8 cellular contexts compared by ENCODE assay signal in the genomic region with DNA sequence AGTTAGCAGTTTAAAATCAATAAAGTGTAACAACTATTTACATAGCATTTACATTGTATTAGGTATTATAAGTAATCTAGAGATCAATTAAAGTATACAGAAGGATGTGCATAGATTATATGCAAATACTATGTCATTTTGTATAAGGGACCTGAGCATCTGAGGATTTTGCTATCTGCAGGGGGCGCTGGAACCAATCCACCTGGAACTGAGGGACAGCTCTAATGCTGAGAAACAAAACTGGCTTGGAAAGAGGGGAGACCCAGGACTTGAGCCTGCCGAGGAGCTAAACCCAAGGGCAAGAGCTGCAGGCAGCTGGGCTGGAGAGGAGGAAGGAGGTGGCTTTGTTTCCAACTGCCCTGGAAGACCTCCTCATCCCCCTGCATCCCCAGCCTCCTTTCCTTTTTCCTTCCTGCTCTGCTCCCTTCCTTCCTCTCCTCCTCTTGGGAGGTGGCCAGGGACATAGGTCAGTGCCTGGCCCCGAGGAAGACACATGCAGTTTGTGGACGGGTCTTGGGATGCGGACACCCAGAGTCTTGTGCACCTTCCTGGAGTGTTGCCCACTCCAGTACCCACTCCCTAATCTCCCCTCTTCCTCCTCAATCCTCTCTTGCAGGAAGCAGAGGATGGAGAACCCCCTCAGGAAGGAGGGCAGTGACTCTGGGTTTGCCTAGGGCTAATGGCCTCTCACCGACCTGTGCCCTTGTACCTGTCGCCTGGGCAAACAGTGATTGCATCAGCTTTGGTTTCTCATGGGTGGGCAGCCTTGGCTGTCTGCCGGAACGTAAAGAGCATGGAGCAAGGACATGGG. TPM values are rescaled to one million over a fixed set of nuclear protein-coding genes. Genes with fewer than 3 reads are reported as not detected.
DNase-seq lines count a peak whose midpoint lies in the region; ATAC-seq and TF ChIP-seq lines count a peak whose summit lies in the region.

No MANE protein-coding gene starts in this region.

- H3K4me1 ChIP-seq in HCT116 (ENCODE audit: control insufficient read depth in 1 of 2, insufficient read depth in 2 of 2, low read length in 2 of 2) (no peaks in the 10 kb centered on the region), foreskin keratinocyte (peaks cover 1% of the 10 kb centered on the region)

- CTCF ChIA-PET in HCT116 (lab: Charles Lee), result interaction anchor here (1.0 to 4.5 kb wide), 6 partner anchors 8 to 133 kb away, joined by 3 to 28 read pairs (median 6); no protein-coding TSS in a partner anchor
- CTCF ChIA-PET in activated CD4-positive, alpha-beta T cell treated with anti-CD3 and anti-CD28 coated beads, Interleukin-2, amount 10 ng/mL, durations not matched to agents 7 days and 5 days (lab: Charles Lee), result interaction anchor here (0.7 to 6.6 kb wide), 9 partner anchors 8 to 132 kb away, joined by 3 to 52 read pairs (median 3); no protein-coding TSS in a partner anchor

- H3K4me1 Mint-ChIP-seq in activated CD4-positive, alpha-beta T cell treated with anti-CD3 and anti-CD28 coated beads, Interleukin-2, amount 10 ng/mL, durations not matched to agents 7 days and 5 days, result peaks cover 16% of the 10 kb centered on the region

- intact Hi-C loops in HCT116 (cut with micrococcal nuclease), result loop anchor here (2.0 kb wide), 1 partner anchor 62 kb away; no protein-coding TSS in a partner anchor

- no peak overlapping the region for H3K9ac ChIP-seq in HCT116 (ENCODE audit: low read length)

- TF ChIP-seq CTCF in AG09319 (IDR thresholded peaks at IDR 0.05; ENCODE audit: low read depth, low read length) (peak; percentile 27), HCT116 (IDR thresholded peaks at IDR 0.05 in 2 of 3, conservative IDR thresholded peaks at IDR 0.05 in 1 of 3; ENCODE audit: borderline replicate concordance in 1 of 3, insufficient read depth in 1 of 3, low read depth in 2 of 3, low read length in 2 of 3) (peak; percentile 62 to 74 (median 65)), foreskin keratinocyte (conservative IDR thresholded peaks at IDR 0.05) (peak; percentile 65)

- H3K27me3 ChIP-seq in HCT116 (ENCODE audit: insufficient read depth, low read length) (no peaks in the 10 kb centered on the region), foreskin keratinocyte (no peaks in the 10 kb centered on the region)

- H2AFZ ChIP-seq in HCT116 (ENCODE audit: low read depth, low read length, poor library complexity, severe bottlenecking), result peak overlapping the region; percentile 27

- no peaks in the 10 kb centered on the region for H3K9me3 ChIP-seq in HCT116 (ENCODE audit: control insufficient read depth in 1 of 2, insufficient read depth in 1 of 2, low read depth in 1 of 2, low read length in 2 of 2)

- POLR2A ChIA-PET in HCT116 (lab: Charles Lee), result no interaction called here
- POLR2A ChIA-PET in activated CD4-positive, alpha-beta T cell treated with anti-CD3 and anti-CD28 coated beads, Interleukin-2, amount 10 ng/mL, durations not matched to agents 7 days and 5 days (lab: Charles Lee), result interaction anchor here (0.6 kb wide), 1 partner anchor 65 kb away, joined by 3 read pairs; no protein-coding TSS in a partner anchor

- TF ChIP-seq POLR2A in HCT116 (IDR thresholded peaks at IDR 0.05; ENCODE audit: borderline replicate concordance, extremely low read depth, insufficient read depth, insufficient read length) (no peak), GM18505 (IDR thresholded peaks at IDR 0.05; ENCODE audit: borderline replicate concordance, extremely low read depth, insufficient read depth, insufficient read length) (no peak)

- H3K27ac ChIP-seq in HCT116 (ENCODE audit: low read depth, low read length), result no peak overlapping the region
- H3K27ac ChIP-seq in foreskin keratinocyte, result no peak overlapping the region

- no peak overlapping the region for H3K4me3 ChIP-seq in HCT116 (replicated peaks in 1 of 2; ENCODE audit: low read depth in 1 of 2, low read length in 2 of 2)

- no peaks in the 10 kb centered on the region for H3K79me2 ChIP-seq in HCT116 (ENCODE audit: insufficient read depth, low read length)

- no peaks in the 10 kb centered on the region for H3K9me2 ChIP-seq in HCT116 (ENCODE audit: insufficient read depth)

- BruUV-seq in HCT116 (replicated peaks; lab: Mats Ljungman, UMichigan), result no TSS peak

- H3K27ac Mint-ChIP-seq in activated CD4-positive, alpha-beta T cell treated with anti-CD3 and anti-CD28 coated beads, Interleukin-2, amount 10 ng/mL, durations not matched to agents 7 days and 5 days, result no peak overlapping the region

- no peak overlapping the region for H3K4me2 ChIP-seq in HCT116 (ENCODE audit: low read length)

- DNase-seq in AG09319 (ENCODE audit: extremely low read depth, low read depth), result no peak
- no peak for DNase-seq in HCT116 (ENCODE audit: low read depth, low spot score)
- DNase-seq in activated CD4-positive, alpha-beta T cell treated with anti-CD3 and anti-CD28 coated beads, Interleukin-2, amount 10 ng/mL, durations not matched to agents 7 days and 5 days, result peak; percentile 56
- no peak for DNase-seq in foreskin keratinocyte
- DNase-seq in stimulated activated naive CD4-positive, alpha-beta T cell treated with Interleukin-2 at 50 U/mL for 16 hours (lab: John Stamatoyannopoulos, UW), result peak; percentile 23

- RAD21 ChIA-PET in HCT116 (lab: Charles Lee; ENCODE audit: low non-redundant PET in 1 of 2, low total read pairs in 2 of 2, uncharacterized antibody in 2 of 2, unreplicated experiment in 2 of 2), result no interaction called here

- ATAC-seq in HCT116 (peak; percentile 81), foreskin keratinocyte (no peak), GM18505 (IDR thresholded peaks at IDR 0.05; ENCODE audit: unreplicated experiment) (no peak), HG03045 (IDR thresholded peaks at IDR 0.05; ENCODE audit: unreplicated experiment) (no peak), GM18867 (IDR thresholded peaks at IDR 0.05; ENCODE audit: unreplicated experiment) (no peak)

- no peaks in the 10 kb centered on the region for H3K9me3 Mint-ChIP-seq in activated CD4-positive, alpha-beta T cell treated with anti-CD3 and anti-CD28 coated beads, Interleukin-2, amount 10 ng/mL, durations not matched to agents 7 days and 5 days

- H3K36me3 Mint-ChIP-seq in activated CD4-positive, alpha-beta T cell treated with anti-CD3 and anti-CD28 coated beads, Interleukin-2, amount 10 ng/mL, durations not matched to agents 7 days and 5 days (ENCODE audit: low read depth), result no peaks in the 10 kb centered on the region

- peaks cover under 1% of the 10 kb centered on the region for H3K27me3 Mint-ChIP-seq in activated CD4-positive, alpha-beta T cell treated with anti-CD3 and anti-CD28 coated beads, Interleukin-2, amount 10 ng/mL, durations not matched to agents 7 days and 5 days

- H4K20me1 ChIP-seq in HCT116 (ENCODE audit: insufficient read depth), result no peaks in the 10 kb centered on the region

- H3K4me3 Mint-ChIP-seq in activated CD4-positive, alpha-beta T cell treated with anti-CD3 and anti-CD28 coated beads, Interleukin-2, amount 10 ng/mL, durations not matched to agents 7 days and 5 days, result no peak overlapping the region

- peak; percentile 64 for TF ChIP-seq RAD21 in HCT116 (IDR thresholded peaks at IDR 0.05; ENCODE audit: low read depth)

- no peaks in the 10 kb centered on the region for H3K36me3 ChIP-seq in HCT116 (ENCODE audit: control insufficient read depth in 1 of 2, insufficient read depth in 2 of 2, low read length in 2 of 2)

TF ChIP-seq in HCT116, 20 proteins besides CTCF, POLR2A, EP300 and RAD21 (continues in another document):
- no peak for TF ChIP-seq ZBTB33 (IDR thresholded peaks at IDR 0.05; ENCODE audit: extremely low read depth, insufficient replicate concordance, low read length)
- TF ChIP-seq CBX3 (IDR thresholded peaks at IDR 0.05; ENCODE audit: low read depth), result no peak
- no peak for TF ChIP-seq CEBPB (IDR thresholded peaks at IDR 0.05; ENCODE audit: low read depth)
- no peak for TF ChIP-seq JUND (IDR thresholded peaks at IDR 0.05)
- TF ChIP-seq ZFX (IDR thresholded peaks at IDR 0.05), result no peak

RNA-seq across cellular contexts. Expression of gene RTP3, which starts 0.8 kb away (rescaled TPM):
- total RNA-seq in HCT116 (2021; ENCODE audit: unreplicated experiment) (not detected), foreskin keratinocyte (not detected in 2 replicates)
- not detected in 2 replicates for polyA plus RNA-seq in HCT116 (2012)
- total RNA-seq in activated CD4-positive, alpha-beta T cell treated with anti-CD3 and anti-CD28 coated beads, Interleukin-2, amount 10 ng/mL, durations not matched to agents 7 days and 5 days, result not detected
- polyA plus RNA-seq in foreskin keratinocyte, result not detected in 2 replicates

RNA-seq across cellular contexts. Expression of gene LTF, which starts 32.2 kb away (rescaled TPM):
- total RNA-seq in HCT116 (2021; ENCODE audit: unreplicated experiment) (not detected), foreskin keratinocyte (not detected in 2 replicates)
- polyA plus RNA-seq in HCT116 (2012), result 0.03 TPM in 1 of 2 replicates, not detected in the other
- total RNA-seq in activated CD4-positive, alpha-beta T cell treated with anti-CD3 and anti-CD28 coated beads, Interleukin-2, amount 10 ng/mL, durations not matched to agents 7 days and 5 days, result not detected
- polyA plus RNA-seq in foreskin keratinocyte, result not detected in 2 replicates

Comparison
In these comparisons a context has a peak if more than half of its experiments do, and no peak if none do; other contexts are left out.
1. DNase-seq: peak in activated CD4-positive, alpha-beta T cell treated with anti-CD3 and anti-CD28 coated beads, Interleukin-2, amount 10 ng/mL, durations not matched to agents 7 days and 5 days (single experiment) and stimulated activated naive CD4-positive, alpha-beta T cell treated with Interleukin-2 at 50 U/mL for 16 hours (single experiment); none in AG09319 (single experiment), HCT116 (single experiment) and foreskin keratinocyte (0 of 2).
2. Peak in every context shown above with its lines, with median percentiles within 50 percentile points of each other: CTCF ChIP-seq.